In genomic region chr7:29993169-29993568, GRCh38 we compare ENCODE assay signal across 30 cellular contexts.
"Had no signal": no experiment of that assay in that cellular context is flagged by ENCODE, and none has a peak within 500 bp of the region (broad histone marks: within the 10 kb centered on the region; RNA-seq: fewer than 3 reads in every experiment).

No MANE protein-coding gene starts in this region.

- H2AFZ ChIP-seq: parathyroid adenoma had no signal

- H3K27ac ChIP-seq: neutrophil, ovary, parathyroid adenoma, psoas muscle, right lobe of liver, sigmoid colon, suprapubic skin, testis, tibial artery, transverse colon, upper lobe of right lung, uterus had no signal

- H3K4me3 ChIP-seq: ovary, psoas muscle, right lobe of liver, sigmoid colon, suprapubic skin, testis, tibial artery, transverse colon, upper lobe of right lung, uterus had no signal

- H3K9me3 ChIP-seq: neutrophil, ovary, right lobe of liver, suprapubic skin, testis had no signal

- H3K36me3 Mint-ChIP-seq: stimulated activated effector memory CD8-positive, alpha-beta T cell treated with anti-CD3 and anti-CD28 coated beads, Interleukin-12 subunit alpha, Interleukin-12 subunit beta, amount 100 ng/mL, for 72 hours; type B pancreatic cell had no signal

- H3K36me3 ChIP-seq: neutrophil, ovary, right lobe of liver, sigmoid colon, suprapubic skin, tibial artery, transverse colon, upper lobe of right lung, uterus had no signal

- H3K27me3 Mint-ChIP-seq: progenitor cell of endocrine pancreas, type B pancreatic cell had no signal

- H3K27ac Mint-ChIP-seq: naive thymus-derived CD8-positive, alpha-beta T cell; natural killer cell treated with Interleukin-12 subunit alpha and Interleukin-12 subunit beta and Interleukin-15 and Interleukin-18, amount 100 ng/mL, for 72 hours; nephron progenitor cell; progenitor cell of endocrine pancreas; stimulated activated effector memory CD8-positive, alpha-beta T cell treated with anti-CD3 and anti-CD28 coated beads, Interleukin-12 subunit alpha, Interleukin-12 subunit beta, amount 100 ng/mL, for 72 hours; stimulated activated naive CD8-positive, alpha-beta T cell treated with anti-CD3 and anti-CD28 coated beads, Interleukin-15, amount 100 ng/mL, for 72 hours; type B pancreatic cell had no signal

- DNase-seq: naive thymus-derived CD8-positive, alpha-beta T cell; nephron progenitor cell; nucleus accumbens; ovary; posterior cingulate gyrus; psoas muscle; right cardiac atrium; right lobe of liver; sigmoid colon; small intestine; stimulated activated CD4-positive, alpha-beta T cell treated with anti-CD3 and anti-CD28 coated beads, Interleukin-15, amount 100 ng/mL, for 24 hours; stimulated activated CD4-positive, alpha-beta T cell treated with anti-CD3 and anti-CD28 coated beads, Interleukin-2, amount 100 ng/mL, for 24 hours; stimulated activated CD4-positive, alpha-beta T cell treated with anti-CD3 and anti-CD28 coated beads, Interleukin-2, amount 100 ng/mL, for 48 hours; stimulated activated CD4-positive, alpha-beta T cell treated with anti-CD3 and anti-CD28 coated beads, Interleukin-4, amount 100 ng/mL, for 24 hours; stimulated activated naive CD4-positive, alpha-beta T cell; stimulated activated naive CD8-positive, alpha-beta T cell treated with anti-CD3 and anti-CD28 coated beads, Interleukin-15, amount 100 ng/mL, for 72 hours; stimulated activated naive CD8-positive, alpha-beta T cell treated with anti-CD3 and anti-CD28 coated beads, Interleukin-15, Interleukin-2, amounts not matched to agents 100 U/mL and 50 U/mL, for 24 hours; substantia nigra; testis; tibial artery; transverse colon; upper lobe of right lung; uterus had no signal

- H3K4me3 Mint-ChIP-seq: naive thymus-derived CD8-positive, alpha-beta T cell; natural killer cell treated with Interleukin-12 subunit alpha and Interleukin-12 subunit beta and Interleukin-15 and Interleukin-18, amount 100 ng/mL, for 72 hours; nephron progenitor cell; stimulated activated effector memory CD8-positive, alpha-beta T cell treated with anti-CD3 and anti-CD28 coated beads, Interleukin-12 subunit alpha, Interleukin-12 subunit beta, amount 100 ng/mL, for 72 hours; stimulated activated naive CD8-positive, alpha-beta T cell treated with anti-CD3 and anti-CD28 coated beads, Interleukin-15, amount 100 ng/mL, for 72 hours; type B pancreatic cell had no signal

- H3K4me1 ChIP-seq: parathyroid adenoma, psoas muscle, right lobe of liver, upper lobe of right lung, uterus had no signal

- H3K27me3 ChIP-seq: ovary, sigmoid colon, suprapubic skin, testis, tibial artery, upper lobe of right lung, uterus had no signal

- H3K9ac ChIP-seq: parathyroid adenoma had no signal

- ATAC-seq: naive thymus-derived CD8-positive, alpha-beta T cell; natural killer cell treated with Interleukin-12 subunit alpha and Interleukin-12 subunit beta and Interleukin-15 and Interleukin-18, amount 100 ng/mL, for 72 hours; psoas muscle; right cardiac atrium; right lobe of liver; stimulated activated effector memory CD8-positive, alpha-beta T cell treated with anti-CD3 and anti-CD28 coated beads, Interleukin-12 subunit alpha, Interleukin-12 subunit beta, amount 100 ng/mL, for 72 hours; stimulated activated naive CD8-positive, alpha-beta T cell treated with anti-CD3 and anti-CD28 coated beads, Interleukin-15, amount 100 ng/mL, for 72 hours; stimulated activated naive CD8-positive, alpha-beta T cell treated with anti-CD3 and anti-CD28 coated beads, Interleukin-15, Interleukin-2, amounts not matched to agents 100 U/mL and 50 U/mL, for 24 hours; upper lobe of right lung had no signal
